In genomic region chr17:64420143-64420670, GRCh38 we compare ENCODE assay signal across 8 cellular contexts. TPM values are rescaled to one million over a fixed set of nuclear protein-coding genes. Genes with fewer than 3 reads are reported as not detected.
DNase-seq lines count a peak whose midpoint lies in the region; ATAC-seq and TF ChIP-seq lines count a peak whose summit lies in the region.

No MANE protein-coding gene starts in this region.

- H3K36me3 ChIP-seq in WERI-Rb-1 (no peaks in the 10 kb centered on the region), neural progenitor cell (no peaks in the 10 kb centered on the region)

- DNase-seq in DMS153 (lab: John Stamatoyannopoulos, UW) (peak; percentile 53), NCI-H345 (lab: John Stamatoyannopoulos, UW) (peak; percentile 67), WERI-Rb-1 (peak; percentile 29), fibroblast of the aortic adventitia (ENCODE audit: low read depth) (peak; percentile 91), neural progenitor cell (ENCODE audit: low spot score) (peak; percentile 74)

- H3F3A ChIP-seq in neural progenitor cell (ENCODE audit: low read depth) = no peaks in the 10 kb centered on the region

- no peaks in the 10 kb centered on the region for H3K27me3 ChIP-seq in WERI-Rb-1 (ENCODE audit: insufficient read depth, low read depth, severe bottlenecking)
- no peaks in the 10 kb centered on the region for H3K27me3 ChIP-seq in neural progenitor cell

- no peaks in the 10 kb centered on the region for H4K20me1 ChIP-seq in neural progenitor cell (ENCODE audit: low read depth)

- peak overlapping the region; percentile 37 for H2AFZ ChIP-seq in neural progenitor cell (replicated peaks)

- no peaks in the 10 kb centered on the region for H3K9me3 ChIP-seq in WERI-Rb-1 (ENCODE audit: severe bottlenecking)
- H3K9me3 ChIP-seq in neural progenitor cell (ENCODE audit: low read depth) = no peaks in the 10 kb centered on the region

- H3K4me3 Mint-ChIP-seq in neural progenitor cell = no peak overlapping the region

- no peaks in the 10 kb centered on the region for H3K36me3 Mint-ChIP-seq in neural progenitor cell

- TF ChIP-seq CTCF in WERI-Rb-1 (IDR thresholded peaks at IDR 0.05; ENCODE audit: low read depth, low read length) (peak; percentile 84), fibroblast of the aortic adventitia (IDR thresholded peaks at IDR 0.05; ENCODE audit: insufficient read depth, low read length) (peak; percentile 71), neural progenitor cell (IDR thresholded peaks at IDR 0.05) (peak; percentile 88)

- no peaks in the 10 kb centered on the region for H3K4me1 ChIP-seq in neural progenitor cell

- no peaks in the 10 kb centered on the region for H3K9me3 Mint-ChIP-seq in neural progenitor cell

- H3K27ac ChIP-seq in WERI-Rb-1 (no peak overlapping the region), neural progenitor cell (no peak overlapping the region)

- H3K27ac Mint-ChIP-seq in neural progenitor cell = no peak overlapping the region

- H3K79me2 ChIP-seq in neural progenitor cell (ENCODE audit: low read depth) = no peaks in the 10 kb centered on the region

- peaks cover 5% of the 10 kb centered on the region for H3K4me1 Mint-ChIP-seq in neural progenitor cell

- no peaks in the 10 kb centered on the region for H3K27me3 Mint-ChIP-seq in neural progenitor cell (ENCODE audit: insufficient read depth, low read depth)

- H3K4me2 ChIP-seq in neural progenitor cell = no peak overlapping the region

- H3K4me3 ChIP-seq in WERI-Rb-1 (ENCODE audit: low read depth, low read length) (no peak overlapping the region), fibroblast of the aortic adventitia (ENCODE audit: low read depth, low read length) (no peak overlapping the region), neural progenitor cell (no peak overlapping the region)

- ATAC-seq in HG02798 (IDR thresholded peaks at IDR 0.05; ENCODE audit: poor library complexity, unreplicated experiment) (peak; percentile 57), HG03571 (IDR thresholded peaks at IDR 0.05; ENCODE audit: unreplicated experiment) (no peak), HG03442 (IDR thresholded peaks at IDR 0.05; ENCODE audit: unreplicated experiment) (no peak)

- H3K9ac ChIP-seq in neural progenitor cell = no peak overlapping the region

RNA-seq across cellular contexts. Expression of gene MILR1, which starts 28.7 kb away (rescaled TPM):
- total RNA-seq in fibroblast of the aortic adventitia (ENCODE audit: low replicate concordance) = 4.1 and 52.5 TPM in 2 replicates
- total RNA-seq in neural progenitor cell (ENCODE audit: low replicate concordance) = not detected in 2 replicates

RNA-seq across cellular contexts. Expression of gene PECAM1, which starts 29.5 kb away (rescaled TPM):
- total RNA-seq in fibroblast of the aortic adventitia (ENCODE audit: low replicate concordance) (1.2 and 7.4 TPM in 2 replicates), neural progenitor cell (ENCODE audit: low replicate concordance) (not detected in 2 replicates)

Comparison
In these comparisons a context has a peak if more than half of its experiments do, and no peak if none do; other contexts are left out.
1. DNase-seq: peak in every context shown above with its lines; median percentile 91 in fibroblast of the aortic adventitia; 74 in neural progenitor cell; 67 in NCI-H345; 53 in DMS153; 29 in WERI-Rb-1.